Comparison of ENCODE assay signal across 19 cellular contexts in genomic region chr18:58590827-58591226, GRCh38. TPM values are rescaled to one million over a fixed set of nuclear protein-coding genes. Genes with fewer than 3 reads are reported as not detected.
DNase-seq lines count a peak whose midpoint lies in the region; ATAC-seq, FAIRE-seq and TF ChIP-seq lines count a peak whose summit lies in the region.
"Had no signal": no experiment of that assay in that cellular context is flagged by ENCODE, and none has a peak within 500 bp of the region (broad histone marks: within the 10 kb centered on the region; RNA-seq: fewer than 3 reads in every experiment).

No MANE protein-coding gene starts in this region.

- no peak overlapping the region for H3K4ac ChIP-seq in H1 (replicated peaks; ENCODE audit: insufficient read length, low read depth, low read length)

- CTCF ChIA-PET in H1 (lab: Charles Lee; ENCODE audit: partially characterized antibody), result interaction anchor here (1.3 kb wide), 1 partner anchor 174 kb away, joined by 3 read pairs; no protein-coding TSS in a partner anchor

- peak overlapping the region; percentile 28 for H2AFZ ChIP-seq in H1 (ENCODE audit: low read length)

- H2BK12ac ChIP-seq in H1 (ENCODE audit: low read depth, low read length), result peak overlapping the region; percentile 91

- no peaks in the 10 kb centered on the region for H3K23me2 ChIP-seq in H1 (ENCODE audit: low read depth, low read length)

- no peak overlapping the region for H3K9ac ChIP-seq in H1 (replicated peaks in 1 of 4; ENCODE audit: extremely low read depth in 1 of 4, low read depth in 3 of 4, low read length in 3 of 4)

- no peak overlapping the region for H3K4me2 ChIP-seq in H1 (ENCODE audit: insufficient read depth in 1 of 2, low read depth in 2 of 2, low read length in 2 of 2)

- 91% methylated on average over 5 of the region's 5 CpGs; no CpG with 5 or more reads in 1 of the 2 experiments for WGBS in H1 (ENCODE audit: extremely low coverage in 1 of 2, insufficient coverage in 1 of 2, insufficient read length in 1 of 2, insufficient replicate concordance in 2 of 2, low coverage in 1 of 2, low lambda C conversion rate in 2 of 2, missing lambda C conversion rate in 1 of 2), 2 experiments
- 66 to 76% (median 70%) methylated on average over 5 of the region's 5 CpGs for WGBS in stomach, 5 donors

- H3K27ac ChIP-seq in H1 (ENCODE audit: low read depth, low read length) (no peak overlapping the region), stomach (peak overlapping the region in 1 of 5 donors; percentile 1)
- H3K27ac ChIP-seq: body of pancreas, esophagus muscularis mucosa had no signal

- POLR2A ChIA-PET in H1 (lab: Charles Lee; ENCODE audit: partially characterized antibody), result interaction anchor here (1.0 kb wide), 1 partner anchor 53 kb away, joined by 3 read pairs; no protein-coding TSS in a partner anchor

- H2BK20ac ChIP-seq in H1 (ENCODE audit: low read length), result peak overlapping the region; percentile 82; the same call in 1 of the 2 replicates

- peak; percentile 69 for ATAC-seq in sciatic nerve
- no peak for ATAC-seq in HG03457 (IDR thresholded peaks at IDR 0.05; ENCODE audit: unreplicated experiment)
- ATAC-seq: natural killer cell treated with Interleukin-12 subunit alpha and Interleukin-12 subunit beta and Interleukin-15 and Interleukin-18, amount 100 ng/mL, for 72 hours; stimulated activated effector memory CD8-positive, alpha-beta T cell treated with anti-CD3 and anti-CD28 coated beads, Interleukin-12 subunit alpha, Interleukin-12 subunit beta, amount 100 ng/mL, for 72 hours had no signal

- intact Hi-C loops in sciatic nerve (cut with DNase I), result no loop called here
- intact Hi-C loops in stomach (cut with DNase I; ENCODE audit: low total_unique reads), result no loop called here

- peaks cover 6 to 13% of the 10 kb centered on the region in 2 experiments; a peak in 2 of 4 replicates for H3K9me3 ChIP-seq in H1 (ENCODE audit: insufficient read depth in 2 of 2, low read depth in 1 of 2, low read length in 1 of 2)
- H3K9me3 ChIP-seq in stomach, result peaks cover 0 to 11% (median 10%) of the 10 kb centered on the region in 4 donors

- H4K8ac ChIP-seq in H1 (ENCODE audit: extremely low read depth, insufficient read depth, low read length), result 0 out of 2 replicates have a peak overlapping the region, but pooled peaks have one; percentile 40

- H3K79me2 ChIP-seq in H1 (ENCODE audit: control insufficient read depth in 1 of 2, insufficient read depth in 2 of 2, low read length in 2 of 2), result no peaks in the 10 kb centered on the region

- TF ChIP-seq EP300 in H1 (IDR thresholded peaks at IDR 0.05; ENCODE audit: borderline replicate concordance in 1 of 2, low read depth in 2 of 2, low read length in 2 of 2) (no peak), stomach (IDR thresholded peaks at IDR 0.05) (no peak)

- no peaks in the 10 kb centered on the region for H3K27me3 ChIP-seq in H1 (replicated peaks in 1 of 4; ENCODE audit: control insufficient read depth in 3 of 4, extremely low read depth in 1 of 4, insufficient read depth in 3 of 4, low read length in 3 of 4)
- H3K27me3 ChIP-seq in stomach, result no peaks in the 10 kb centered on the region
- H3K27me3 ChIP-seq: body of pancreas had no signal

- FAIRE-seq in GM19239 (lab: Jason Lieb, UNC) (peak; percentile 68), H1 (lab: Jason Lieb, UNC) (no peak)
- FAIRE-seq: small intestine, urothelium cell line had no signal

- H3K4me3 ChIP-seq in H1 (ENCODE audit: extremely low read depth in 1 of 4, insufficient read depth in 2 of 4, low read depth in 3 of 4, low read length in 4 of 4) (no peak overlapping the region), stomach (no peak overlapping the region)
- H3K4me3 ChIP-seq: body of pancreas, esophagus muscularis mucosa had no signal

- no peak overlapping the region for H2BK5ac ChIP-seq in H1 (ENCODE audit: low read depth, low read length)

- H3K36me3 ChIP-seq in H1 (ENCODE audit: control insufficient read depth in 2 of 4, insufficient read depth in 4 of 4, low read length in 3 of 4) (0 out of 8 replicates have a peak, but pooled peaks cover 0 to 4% (median 0%) of the 10 kb centered on the region in 4 experiments), stomach (no peaks in the 10 kb centered on the region)
- H3K36me3 ChIP-seq: esophagus muscularis mucosa had no signal

- no peak overlapping the region for H3K14ac ChIP-seq in H1 (ENCODE audit: insufficient read length)

- DNase-seq in GM19239 (ENCODE audit: insufficient read length, low spot score) (no peak), H1 (ENCODE audit: low read depth in 1 of 2, low spot score in 2 of 2) (no peak), kidney tubule cell (ENCODE audit: low spot score) (peak; percentile 73), sciatic nerve (ENCODE audit: low spot score) (no peak), DMS153 treated with DMSO at 0.1 percent for 48 hours (lab: John Stamatoyannopoulos, UW; ENCODE audit: unreplicated experiment) (no peak), stomach (no peak), HCEC 1CT (no peak)
- DNase-seq: activated naive CD4-positive, alpha-beta T cell treated with anti-CD3 and anti-CD28 coated beads, Interleukin-2, amount 10 ng/mL, durations not matched to agents 7 days and 5 days; NCI-H1694 treated with DMSO at 0.1 percent for 48 hours; NCI-H446; SHP77 treated with DMSO at 0.1 percent for 48 hours; small intestine had no signal

- TF ChIP-seq POLR2A in H1 (IDR thresholded peaks at IDR 0.05; ENCODE audit: control extremely low read depth in 1 of 2, low read depth in 2 of 2, low read length in 2 of 2), result no peak
- TF ChIP-seq POLR2A in stomach (IDR thresholded peaks at IDR 0.05), result no peak

- TF ChIP-seq RAD21 in H1 (IDR thresholded peaks at IDR 0.05 in 1 of 2, conservative IDR thresholded peaks at IDR 0.05 in 1 of 2; ENCODE audit: low read depth in 2 of 2, low read length in 2 of 2), result no peak

- 0 out of 2 replicates have a peak overlapping the region, but pooled peaks have one; percentile 63 for H3K18ac ChIP-seq in H1 (ENCODE audit: extremely low read depth, low read length)

- H4K20me1 ChIP-seq in H1 (replicated peaks in 1 of 2; ENCODE audit: control insufficient read depth in 1 of 2, insufficient read depth in 2 of 2, low read length in 2 of 2), result no peaks in the 10 kb centered on the region

- H3K4me1 ChIP-seq in H1 (replicated peaks in 1 of 4; ENCODE audit: control insufficient read depth in 3 of 4, insufficient read depth in 4 of 4, low read length in 3 of 4) (peaks cover 0 to 3% (median 2%) of the 10 kb centered on the region in 4 experiments; a peak in 1 of 7 replicates), stomach (peaks cover 0 to 22% (median 0%) of the 10 kb centered on the region in 4 donors)
- H3K4me1 ChIP-seq: body of pancreas had no signal

- no peak overlapping the region for H3K56ac ChIP-seq in H1 (replicated peaks; ENCODE audit: insufficient read length, low read depth, low read length)

- H2BK15ac ChIP-seq in H1 (ENCODE audit: low read length), result peak overlapping the region; percentile 21; the same call in 1 of the 2 replicates

- TF ChIP-seq CTCF in H1 (IDR thresholded peaks at IDR 0.05; ENCODE audit: control extremely low read depth in 1 of 3, insufficient read depth in 1 of 3, low read depth in 1 of 3, low read length in 3 of 3), result no peak
- TF ChIP-seq CTCF in stomach (IDR thresholded peaks at IDR 0.05), result no peak

- no peak overlapping the region for H4K5ac ChIP-seq in H1 (ENCODE audit: insufficient read length, low read depth, low read length)

- no peak overlapping the region for H2AK5ac ChIP-seq in H1 (ENCODE audit: low read depth, low read length)

- H3K79me1 ChIP-seq in H1 (ENCODE audit: low read depth, low read length), result no peaks in the 10 kb centered on the region

- no peak overlapping the region for H4K91ac ChIP-seq in H1 (replicated peaks; ENCODE audit: insufficient read length, low read length)

- H2BK120ac ChIP-seq in H1 (replicated peaks; ENCODE audit: low read depth, low read length), result no peak overlapping the region

- no peak overlapping the region for H3K23ac ChIP-seq in H1 (ENCODE audit: insufficient read length)

TF ChIP-seq in H1, 55 proteins besides CTCF, POLR2A, EP300 and RAD21 (continues in another document):
- TF ChIP-seq HDAC2 (IDR thresholded peaks at IDR 0.05; ENCODE audit: borderline replicate concordance in 1 of 2, low read depth in 2 of 2, low read length in 2 of 2) (no peak), PHF8 (conservative IDR thresholded peaks at IDR 0.05; ENCODE audit: low read depth, low read length) (no peak), FOSL1 (IDR thresholded peaks at IDR 0.05; ENCODE audit: insufficient read depth, low read depth, low read length) (no peak), SP4 (IDR thresholded peaks at IDR 0.05; ENCODE audit: low read length) (no peak), KDM1A (IDR thresholded peaks at IDR 0.05; ENCODE audit: borderline replicate concordance, low read length) (no peak), NANOG (IDR thresholded peaks at IDR 0.05; ENCODE audit: insufficient read depth, low read depth, low read length, poor library complexity, severe bottlenecking) (no peak), GTF2F1 (IDR thresholded peaks at IDR 0.05; ENCODE audit: borderline replicate concordance, low read depth, low read length) (no peak), RFX5 (IDR thresholded peaks at IDR 0.05; ENCODE audit: borderline replicate concordance, low read depth, low read length) (no peak), CTBP2 (IDR thresholded peaks at IDR 0.05; ENCODE audit: borderline replicate concordance, insufficient read depth, insufficient read length, low read length) (no peak), EZH2 (IDR thresholded peaks at IDR 0.05; ENCODE audit: low read depth, low read length, severe bottlenecking) (no peak), JUN (IDR thresholded peaks at IDR 0.05; ENCODE audit: low read depth, low read length) (no peak), SIRT6 (IDR thresholded peaks at IDR 0.05; ENCODE audit: low read length) (no peak)
- TF ChIP-seq, protein P1, sequence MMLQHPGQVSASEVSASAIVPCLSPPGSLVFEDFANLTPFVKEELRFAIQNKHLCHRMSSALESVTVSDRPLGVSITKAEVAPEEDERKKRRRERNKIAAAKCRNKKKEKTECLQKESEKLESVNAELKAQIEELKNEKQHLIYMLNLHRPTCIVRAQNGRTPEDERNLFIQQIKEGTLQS (IDR thresholded peaks at IDR 0.05; ENCODE audit: insufficient read depth, low read depth, low read length), result no peak

RNA-seq across cellular contexts. Expression of gene ALPK2, which starts 38.1 kb away (rescaled TPM):
- 0.38 and 0.41 TPM in 2 replicates for total RNA-seq in H1 (2021; fragmentation: NEBNext Ultra II Directional; extraction: Animal tissue kit (Norgen Biotek cat#: 25700))
- polyA plus RNA-seq in H1 (2011; rRNA removed) (0.09 and 0.13 TPM in 2 replicates), stomach (under 1 TPM in 2 of 3 donors, not detected in 1; 0.19 to 0.33 TPM)
- polyA plus RNA-seq in H1 (2011; cell fraction: cytosol; rRNA removed), result 0.31 TPM
- polyA plus RNA-seq in H1 (2011; cell fraction: nucleus; rRNA removed), result 0.19 TPM
- polyA plus RNA-seq in H1 (2012, experiment 1 of 2), result 0.15 to 0.65 TPM (median 0.39 TPM) in 4 replicates
- not detected for polyA plus RNA-seq in H1 (2012, experiment 2 of 2)
- polyA plus RNA-seq in H1 (2013, experiment 1 of 2), result 0.12 TPM
- polyA plus RNA-seq in H1 (2013, experiment 2 of 2), result 0.28 TPM
- polyA minus RNA-seq in H1 (2011; rRNA and poly(A)+ RNA removed), result 0.49 and 0.54 TPM in 2 replicates
- 1.6 TPM for polyA minus RNA-seq in H1 (2011; cell fraction: cytosol; rRNA and poly(A)+ RNA removed)
- 1.3 TPM for polyA minus RNA-seq in H1 (2011; cell fraction: nucleus; rRNA and poly(A)+ RNA removed)
- total RNA-seq in sciatic nerve (0.09 TPM), stomach (10 to 100 TPM in 3 of 5 donors, 1 to 10 TPM in 1, not detected in 1; 3.5 to 28.6 (median 17.4) TPM)
- total RNA-seq: dermis microvascular lymphatic vessel endothelial cell had no signal
